ENCODE assay signal across 17 cellular contexts in the genomic region with DNA sequence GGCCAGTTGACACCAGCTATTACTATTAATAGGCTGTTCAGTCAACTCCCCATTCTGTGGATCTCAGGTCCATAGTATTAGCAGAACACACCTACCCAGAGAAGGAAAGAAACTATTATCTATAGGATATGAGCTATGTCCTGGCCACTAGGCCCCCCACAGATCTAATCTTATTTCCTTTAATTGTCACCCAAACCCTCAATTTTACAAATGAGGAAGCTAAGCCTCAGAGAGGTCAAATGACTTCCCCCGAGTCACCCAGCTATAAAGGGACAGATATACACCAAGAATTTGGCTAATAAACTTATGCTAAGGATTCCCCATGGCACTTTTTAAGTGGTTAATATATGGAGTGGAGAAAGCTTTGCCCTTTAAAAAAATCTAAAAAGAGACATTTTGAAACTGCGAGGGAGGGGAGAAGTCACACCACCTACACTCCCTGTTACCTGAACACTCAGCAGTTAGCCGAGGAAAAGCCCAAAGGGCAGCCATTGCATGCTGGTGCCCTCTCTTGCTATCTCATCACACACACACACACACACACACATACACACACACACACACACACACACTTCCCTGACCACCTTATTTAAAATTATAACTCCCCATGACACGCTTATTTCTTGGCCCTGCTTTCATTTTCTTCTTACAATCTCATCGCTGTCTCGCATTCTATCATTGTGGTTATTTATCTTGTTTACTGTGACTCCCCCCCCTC.
DNase-seq lines count a peak whose midpoint lies in the region; ATAC-seq and TF ChIP-seq lines count a peak whose summit lies in the region.
"Had no signal": no experiment of that assay in that cellular context is flagged by ENCODE, and none has a peak within 500 bp of the region (broad histone marks: within the 10 kb centered on the region; RNA-seq: fewer than 3 reads in every experiment).

No MANE protein-coding gene starts in this region.

- no peaks in the 10 kb centered on the region for H3K4me1 ChIP-seq in upper lobe of right lung
- H3K4me1 ChIP-seq in effector memory CD4-positive, alpha-beta T cell (ENCODE audit: control insufficient read depth, insufficient read depth, low read length, poor library complexity, severe bottlenecking) = no peaks in the 10 kb centered on the region
- H3K4me1 ChIP-seq: esophagus muscularis mucosa, HAP-1, SJCRH30 had no signal

- H3K9me3 Mint-ChIP-seq in activated naive CD8-positive, alpha-beta T cell treated with anti-CD3 and anti-CD28 coated beads, Interleukin-2, amount 10 ng/mL, durations not matched to agents 7 days and 5 days = no peaks in the 10 kb centered on the region
- H3K9me3 Mint-ChIP-seq: nephron had no signal

- intact Hi-C loops in upper lobe of right lung (cut with DNase I) = no loop called here

- ATAC-seq in HG03039 (IDR thresholded peaks at IDR 0.05; ENCODE audit: unreplicated experiment) = peak; percentile 42
- peak; percentile 26 for ATAC-seq in activated naive CD8-positive, alpha-beta T cell treated with anti-CD3 and anti-CD28 coated beads, Interleukin-2, amount 10 ng/mL, durations not matched to agents 7 days and 5 days (ENCODE audit: low read depth)
- peak; percentile 29 for ATAC-seq in upper lobe of right lung
- ATAC-seq: HepG2 had no signal

- peak; percentile 32 for DNase-seq in stimulated activated CD4-positive, alpha-beta T cell treated with anti-CD3 and anti-CD28 coated beads, Interleukin-15, amount 100 ng/mL, for 24 hours
- DNase-seq in stimulated activated CD4-positive, alpha-beta T cell treated with anti-CD3 and anti-CD28 coated beads, Interleukin-2, amount 100 ng/mL, for 48 hours = no peak
- no peak for DNase-seq in activated naive CD8-positive, alpha-beta T cell treated with anti-CD3 and anti-CD28 coated beads, Interleukin-2, amount 10 ng/mL, durations not matched to agents 7 days and 5 days
- DNase-seq in upper lobe of right lung (no peak), SHP77 treated with DMSO at 0.1 percent for 48 hours (lab: John Stamatoyannopoulos, UW) (no peak)
- DNase-seq in effector memory CD4-positive, alpha-beta T cell = no peak
- DNase-seq: dermis blood vessel endothelial cell, mammary epithelial cell, NCI-H187 treated with DMSO at 0.1 percent for 48 hours, SJCRH30, spleen had no signal

- POLR2A ChIA-PET in activated naive CD8-positive, alpha-beta T cell treated with anti-CD3 and anti-CD28 coated beads, Interleukin-2, amount 10 ng/mL, durations not matched to agents 7 days and 5 days (lab: Charles Lee) = interaction anchor here (1.2 to 2.0 kb wide), 2 partner anchors 9 to 10 kb away, joined by 4 to 6 read pairs; no protein-coding TSS in a partner anchor

- no peak overlapping the region for H3K27ac Mint-ChIP-seq in activated naive CD8-positive, alpha-beta T cell treated with anti-CD3 and anti-CD28 coated beads, Interleukin-2, amount 10 ng/mL, durations not matched to agents 7 days and 5 days
- H3K27ac Mint-ChIP-seq: brain, nephron had no signal

- no peak for TF ChIP-seq CTCF in upper lobe of right lung (IDR thresholded peaks at IDR 0.05)

- H3K36me3 ChIP-seq in upper lobe of right lung = no peaks in the 10 kb centered on the region
- H3K36me3 ChIP-seq in effector memory CD4-positive, alpha-beta T cell (ENCODE audit: control insufficient read depth, insufficient read depth, low read length) = no peaks in the 10 kb centered on the region
- H3K36me3 ChIP-seq: esophagus muscularis mucosa, HAP-1, SJCRH30, spleen had no signal

- peaks cover 16% of the 10 kb centered on the region for H3K4me1 Mint-ChIP-seq in activated naive CD8-positive, alpha-beta T cell treated with anti-CD3 and anti-CD28 coated beads, Interleukin-2, amount 10 ng/mL, durations not matched to agents 7 days and 5 days
- H3K4me1 Mint-ChIP-seq: brain, nephron had no signal

- no peak overlapping the region for H3K4me3 Mint-ChIP-seq in activated naive CD8-positive, alpha-beta T cell treated with anti-CD3 and anti-CD28 coated beads, Interleukin-2, amount 10 ng/mL, durations not matched to agents 7 days and 5 days
- H3K4me3 Mint-ChIP-seq: brain, nephron had no signal

- no peak overlapping the region for H3K27ac ChIP-seq in upper lobe of right lung
- no peak overlapping the region for H3K27ac ChIP-seq in effector memory CD4-positive, alpha-beta T cell (ENCODE audit: insufficient read depth, low read length, poor library complexity, severe bottlenecking)
- H3K27ac ChIP-seq: esophagus muscularis mucosa, SJCRH30, spleen had no signal

- H3K4me3 ChIP-seq in upper lobe of right lung = no peak overlapping the region
- H3K4me3 ChIP-seq in effector memory CD4-positive, alpha-beta T cell (ENCODE audit: insufficient read depth, low read depth, low read length, poor library complexity, severe bottlenecking) = no peak overlapping the region
- H3K4me3 ChIP-seq: esophagus muscularis mucosa, HAP-1, SJCRH30, spleen had no signal

- H3K27me3 ChIP-seq in upper lobe of right lung = no peaks in the 10 kb centered on the region
- H3K27me3 ChIP-seq in effector memory CD4-positive, alpha-beta T cell (replicated peaks; ENCODE audit: control insufficient read depth, insufficient read depth, low read length, poor library complexity, severe bottlenecking) = no peaks in the 10 kb centered on the region
- H3K27me3 ChIP-seq: esophagus muscularis mucosa, SJCRH30, spleen had no signal

- H3K27me3 Mint-ChIP-seq in activated naive CD8-positive, alpha-beta T cell treated with anti-CD3 and anti-CD28 coated beads, Interleukin-2, amount 10 ng/mL, durations not matched to agents 7 days and 5 days = no peaks in the 10 kb centered on the region

- H3K36me3 Mint-ChIP-seq in activated naive CD8-positive, alpha-beta T cell treated with anti-CD3 and anti-CD28 coated beads, Interleukin-2, amount 10 ng/mL, durations not matched to agents 7 days and 5 days = no peaks in the 10 kb centered on the region
- H3K36me3 Mint-ChIP-seq: brain had no signal

- H3K9me3 ChIP-seq in upper lobe of right lung = no peaks in the 10 kb centered on the region
- H3K9me3 ChIP-seq in effector memory CD4-positive, alpha-beta T cell (ENCODE audit: control insufficient read depth, low read length) = no peaks in the 10 kb centered on the region
- H3K9me3 ChIP-seq: esophagus muscularis mucosa, HAP-1, SJCRH30, spleen had no signal
